In genomic region chr20:8018928-8019177, GRCh38 we compare ENCODE assay signal across 8 cellular contexts. TPM values are rescaled to one million over a fixed set of nuclear protein-coding genes. Genes with fewer than 3 reads are reported as not detected.
DNase-seq lines count a peak whose midpoint lies in the region; ATAC-seq and TF ChIP-seq lines count a peak whose summit lies in the region.

No MANE protein-coding gene starts in this region.

- H3K4me1 ChIP-seq in liver (ENCODE audit: control insufficient read depth in 4 of 4, insufficient read depth in 4 of 4, low read length in 3 of 4) (peaks cover 0 to 14% (median 6%) of the 10 kb centered on the region in 4 donors), tibial nerve (peaks cover 0 to 35% (median 2%) of the 10 kb centered on the region in 4 donors)

- ATAC-seq in GM18517 (IDR thresholded peaks at IDR 0.05; ENCODE audit: unreplicated experiment) (peak; percentile 30), HG02981 (IDR thresholded peaks at IDR 0.05; ENCODE audit: unreplicated experiment) (peak; percentile 9)

- no peak for TF ChIP-seq EP300 in tibial nerve (IDR thresholded peaks at IDR 0.05)

- WGBS in liver, result under 1% methylated on average over 11 of the region's 11 CpGs
- WGBS in tibial nerve, 2 donors, result 0 to 1% methylated on average over 11 of the region's 11 CpGs

- H3K36me3 ChIP-seq in brain microvascular endothelial cell (replicated peaks) (no peaks in the 10 kb centered on the region), liver (ENCODE audit: control insufficient read depth in 4 of 4, insufficient read depth in 3 of 4, low read depth in 1 of 4, low read length in 3 of 4) (no peaks in the 10 kb centered on the region), tibial nerve (no peaks in the 10 kb centered on the region)

- peak overlapping the region; percentile 72 to 77 for H3K9ac ChIP-seq in liver (ENCODE audit: low read depth in 1 of 2, low read length in 2 of 2)

- POLR2A ChIA-PET in AG04450 (lab: Yijun Ruan, JAX), result no interaction called here

- H3K27me3 ChIP-seq in AG04450 (ENCODE audit: control insufficient read depth, insufficient read depth, low read length), result no peaks in the 10 kb centered on the region
- H3K27me3 ChIP-seq in brain microvascular endothelial cell (replicated peaks), result no peaks in the 10 kb centered on the region
- no peaks in the 10 kb centered on the region for H3K27me3 ChIP-seq in liver (ENCODE audit: control insufficient read depth in 4 of 4, insufficient read depth in 4 of 4, low read length in 3 of 4)
- no peaks in the 10 kb centered on the region for H3K27me3 ChIP-seq in tibial nerve

- H3K9me3 ChIP-seq in AG04450 (ENCODE audit: control insufficient read depth, insufficient read depth, low read length) (no peaks in the 10 kb centered on the region), liver (ENCODE audit: control insufficient read depth in 4 of 4, low read length in 3 of 4) (no peaks in the 10 kb centered on the region), tibial nerve (no peaks in the 10 kb centered on the region)

- H3K27ac ChIP-seq in AG04450 (ENCODE audit: low read depth, low read length), result no peak overlapping the region
- H3K27ac ChIP-seq in brain microvascular endothelial cell, result peak overlapping the region; percentile 76
- peak overlapping the region; percentile 99 to 100 for H3K27ac ChIP-seq in liver (ENCODE audit: low read depth in 1 of 2, low read length in 2 of 2)
- peak overlapping the region; percentile 96 to 99 (median 98) for H3K27ac ChIP-seq in tibial nerve

- in situ Hi-C loops in brain microvascular endothelial cell (cut with HindIII; ENCODE audit: low pct_ligation_motif_present, low sequenced_read_pairs), result no loop called here

- peak overlapping the region; percentile 81 for H3K4me3 ChIP-seq in AG04450 (ENCODE audit: low read depth, low read length)
- H3K4me3 ChIP-seq in brain microvascular endothelial cell (ENCODE audit: low read depth, low read length), result peak overlapping the region; percentile 70
- H3K4me3 ChIP-seq in liver (ENCODE audit: low read depth in 1 of 3, low read length in 3 of 3), result peak overlapping the region; percentile 88 to 94 (median 89)
- H3K4me3 ChIP-seq in tibial nerve, result peak overlapping the region; percentile 81 to 98 (median 90)

- no peak for TF ChIP-seq POLR2A in tibial nerve (IDR thresholded peaks at IDR 0.05)

- TF ChIP-seq CTCF in AG04450 (IDR thresholded peaks at IDR 0.05; ENCODE audit: low read depth, low read length) (no peak), brain microvascular endothelial cell (IDR thresholded peaks at IDR 0.05; ENCODE audit: low read depth, low read length, missing control alignments) (no peak), liver (IDR thresholded peaks at IDR 0.05; ENCODE audit: low read depth, low read length, missing input control) (peak; percentile 23), tibial nerve (IDR thresholded peaks at IDR 0.05) (no peak)

- CTCF ChIA-PET in AG04450 (lab: Charles Lee), result no interaction called here

- DNase-seq in AG04450 (ENCODE audit: low read depth, low spot score), result no peak
- peak; percentile 86 for DNase-seq in NCI-H2171 treated with DMSO at 0.1 percent for 48 hours (lab: John Stamatoyannopoulos, UW)
- DNase-seq in brain microvascular endothelial cell, result no peak
- DNase-seq in tibial nerve (ENCODE audit: low spot score in 2 of 2), result no peak
- no peak for DNase-seq in HCEC 1CT

- TF ChIP-seq RAD21 in liver (IDR thresholded peaks at IDR 0.05), result no peak

TF ChIP-seq in liver, 16 proteins besides CTCF, POLR2A, EP300 and RAD21:
- TF ChIP-seq FOXA2 (IDR thresholded peaks at IDR 0.05), result no peak

RNA-seq across cellular contexts. Expression of gene TMX4, which starts 0.7 kb away (rescaled TPM):
- 12.8 and 15.6 TPM in 2 replicates for polyA plus RNA-seq in AG04450 (2011; rRNA removed)
- polyA minus RNA-seq in AG04450 (2011; rRNA and poly(A)+ RNA removed), result 10.2 and 13.2 TPM in 2 replicates
- total RNA-seq in liver, result 10 to 100 TPM; 16.8 to 17.3 TPM
- polyA plus RNA-seq in liver, result 10 to 100 TPM; 12.6 to 15.0 TPM
- 10 to 100 TPM; 44.7 to 71.7 (median 56.3) TPM for total RNA-seq in tibial nerve
